1 cellular context compared by ENCODE assay signal in genomic region chr14:60106341-60106740, GRCh38.
TF ChIP-seq lines count a peak whose summit lies in the region.

No MANE protein-coding gene starts in this region.

TF ChIP-seq in IMR-90, 13 proteins besides CTCF, POLR2A, EP300 and RAD21 (continued from another document):
- peak; percentile 28; the same call in 1 of the 2 replicates for TF ChIP-seq BHLHE40 (IDR thresholded peaks at IDR 0.05; ENCODE audit: low read depth, low read length)
- no peak for TF ChIP-seq MAZ (IDR thresholded peaks at IDR 0.05; ENCODE audit: borderline replicate concordance, low read depth, low read length)
